27 cellular contexts compared by ENCODE assay signal in the genomic region with DNA sequence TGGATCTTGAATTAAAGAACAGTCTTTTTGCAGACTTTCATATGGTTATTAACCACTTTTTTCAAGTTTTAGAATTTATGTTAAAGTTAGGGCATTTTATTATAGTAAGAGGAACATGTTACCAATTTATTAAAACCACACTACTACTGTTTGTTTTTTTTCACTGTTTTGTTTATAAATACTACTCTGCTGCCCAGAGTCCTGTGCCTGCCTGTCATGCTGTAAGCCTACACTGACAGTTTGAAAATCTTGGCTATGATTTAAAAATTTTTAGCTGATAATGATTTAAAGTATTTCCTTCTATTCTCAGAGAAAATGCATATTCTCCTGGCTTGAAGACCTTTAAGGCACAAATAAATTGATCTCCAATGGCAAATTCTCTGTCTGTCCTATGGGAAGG.
"Had no signal": no experiment of that assay in that cellular context is flagged by ENCODE, and none has a peak within 500 bp of the region (broad histone marks: within the 10 kb centered on the region; RNA-seq: fewer than 3 reads in every experiment).

No MANE protein-coding gene starts in this region.

- H3K4me3 Mint-ChIP-seq: mesothelial cell of epicardium; naive B cell; natural killer cell; nephron progenitor cell; neural progenitor cell; stimulated activated naive B cell treated with anti-CD40 and anti-IgM and Interleukin-4, amounts not matched to agents 10 μg/mL and 1 μg/mL and 100 μg/mL, for 72 hours had no signal

- H3K36me3 ChIP-seq: left lung, neural progenitor cell, neutrophil, right atrium auricular region, stomach, thyroid gland, upper lobe of right lung had no signal

- H3K9ac ChIP-seq: neural progenitor cell had no signal

- DNase-seq: head of caudate nucleus; islet precursor cell; left lung; mesendoderm; naive B cell; natural killer cell; nephron progenitor cell; occipital lobe; stimulated activated CD4-positive, alpha-beta T cell treated with anti-CD3 and anti-CD28 coated beads, Interleukin-12 subunit alpha, Interleukin-12 subunit beta, amount 100 ng/mL, for 4 hours; stimulated activated CD4-positive, alpha-beta T cell treated with anti-CD3 and anti-CD28 coated beads, Interleukin-15, amount 100 ng/mL, for 24 hours; stimulated activated CD4-positive, alpha-beta T cell treated with anti-CD3 and anti-CD28 coated beads, Interleukin-2, amount 100 ng/mL, for 24 hours; stimulated activated CD4-positive, alpha-beta T cell treated with anti-CD3 and anti-CD28 coated beads, Interleukin-4, amount 100 ng/mL, for 1 hour; stimulated activated naive B cell treated with anti-CD40 and anti-IgM and Interleukin-4, amounts not matched to agents 10 μg/mL and 1 μg/mL and 100 μg/mL, for 72 hours; stimulated activated naive CD8-positive, alpha-beta T cell treated with anti-CD3 and anti-CD28 coated beads, Interleukin-15, Interleukin-2, amounts not matched to agents 100 U/mL and 50 U/mL, for 24 hours; stomach; testis; thyroid gland; trophoblast cell; upper lobe of right lung had no signal

- H3K4me3 ChIP-seq: left lung, lung, neural progenitor cell, right atrium auricular region, skin epidermis, stomach, testis, thyroid gland, upper lobe of right lung had no signal

- H3K27me3 Mint-ChIP-seq: naive B cell; progenitor cell of endocrine pancreas; stimulated activated naive B cell treated with anti-CD40 and anti-IgM and Interleukin-4, amounts not matched to agents 10 μg/mL and 1 μg/mL and 100 μg/mL, for 72 hours had no signal

- ATAC-seq: left lung; natural killer cell; sciatic nerve; stimulated activated naive B cell treated with anti-CD40 and anti-IgM and Interleukin-4, amounts not matched to agents 10 μg/mL and 1 μg/mL and 100 μg/mL, for 72 hours; stimulated activated naive CD8-positive, alpha-beta T cell treated with anti-CD3 and anti-CD28 coated beads, Interleukin-15, Interleukin-2, amounts not matched to agents 100 U/mL and 50 U/mL, for 24 hours; upper lobe of right lung had no signal

- H3K27ac Mint-ChIP-seq: mesothelial cell of epicardium; natural killer cell; nephron progenitor cell; neural progenitor cell; progenitor cell of endocrine pancreas; stimulated activated naive B cell treated with anti-CD40 and anti-IgM and Interleukin-4, amounts not matched to agents 10 μg/mL and 1 μg/mL and 100 μg/mL, for 72 hours had no signal

- H3K36me3 Mint-ChIP-seq: natural killer cell, neural progenitor cell had no signal

- H3K27ac ChIP-seq: left lung, neural progenitor cell, neutrophil, right atrium auricular region, skin epidermis, stomach, testis, thyroid gland, upper lobe of right lung had no signal

- H3K9me3 Mint-ChIP-seq: mesothelial cell of epicardium; natural killer cell; nephron progenitor cell; neural progenitor cell; stimulated activated naive B cell treated with anti-CD40 and anti-IgM and Interleukin-4, amounts not matched to agents 10 μg/mL and 1 μg/mL and 100 μg/mL, for 72 hours had no signal

- H3K4me1 Mint-ChIP-seq: naive B cell; natural killer cell; neural progenitor cell; stimulated activated naive B cell treated with anti-CD40 and anti-IgM and Interleukin-4, amounts not matched to agents 10 μg/mL and 1 μg/mL and 100 μg/mL, for 72 hours had no signal

- H3K4me1 ChIP-seq: left lung, neural progenitor cell, right atrium auricular region, testis, thyroid gland, upper lobe of right lung had no signal

- H3K9me3 ChIP-seq: left lung, neutrophil, stomach, testis, thyroid gland, upper lobe of right lung had no signal

- H3K27me3 ChIP-seq: left lung, neural progenitor cell, neutrophil, right atrium auricular region, stomach, testis, thyroid gland, upper lobe of right lung had no signal
